Comparison of ENCODE assay signal across 17 cellular contexts in genomic region chr1:105686874-105687690, GRCh38.
"Had no signal": no experiment of that assay in that cellular context is flagged by ENCODE, and none has a peak within 500 bp of the region (broad histone marks: within the 10 kb centered on the region; RNA-seq: fewer than 3 reads in every experiment).

No MANE protein-coding gene starts in this region.

- H3K36me3 ChIP-seq: heart left ventricle, pancreas, right lobe of liver, thoracic aorta, transverse colon had no signal

- H3K4me3 ChIP-seq: heart left ventricle, mucosa of descending colon, pancreas, right lobe of liver, skin epidermis, thoracic aorta, transverse colon had no signal

- H3K9me3 Mint-ChIP-seq: neural crest cell had no signal

- DNase-seq: effector memory CD4-positive, alpha-beta T cell; heart left ventricle; hippocampal formation; kidney glomerular epithelial cell; mucosa of descending colon; natural killer cell; nucleus accumbens; right lobe of liver; stimulated activated CD4-positive, alpha-beta T cell treated with anti-CD3 and anti-CD28 coated beads, Interleukin-12 subunit alpha, Interleukin-12 subunit beta, amount 100 ng/mL, for 4 hours; transverse colon had no signal

- ATAC-seq: esophagus mucosa, heart left ventricle, mucosa of descending colon, natural killer cell, pancreas had no signal

- H3K27ac Mint-ChIP-seq: natural killer cell; progenitor cell of endocrine pancreas; stimulated activated naive CD8-positive, alpha-beta T cell treated with anti-CD3 and anti-CD28 coated beads, Interleukin-15, Interleukin-2, amounts not matched to agents 100 ng/mL and 50 ng/mL, for 24 hours had no signal

- H3K27me3 Mint-ChIP-seq: progenitor cell of endocrine pancreas; stimulated activated naive CD8-positive, alpha-beta T cell treated with anti-CD3 and anti-CD28 coated beads, Interleukin-15, Interleukin-2, amounts not matched to agents 100 ng/mL and 50 ng/mL, for 24 hours had no signal

- H3K4me3 Mint-ChIP-seq: natural killer cell; neural crest cell; stimulated activated naive CD8-positive, alpha-beta T cell treated with anti-CD3 and anti-CD28 coated beads, Interleukin-15, Interleukin-2, amounts not matched to agents 100 ng/mL and 50 ng/mL, for 24 hours had no signal

- H3K27me3 ChIP-seq: heart left ventricle, right lobe of liver, transverse colon had no signal

- H3K27ac ChIP-seq: heart left ventricle, pancreas, right lobe of liver, skin epidermis, thoracic aorta, transverse colon had no signal

- H3K4me1 Mint-ChIP-seq: natural killer cell, neural crest cell had no signal

- H3K4me1 ChIP-seq: heart left ventricle, pancreas, right lobe of liver, transverse colon had no signal

- H3K9me3 ChIP-seq: mucosa of descending colon, pancreas, right lobe of liver, thoracic aorta, transverse colon had no signal
